2 cellular contexts compared by ENCODE assay signal in genomic region chr3:169722715-169723114, GRCh38.
TF ChIP-seq lines count a peak whose summit lies in the region.

No MANE protein-coding gene starts in this region.

TF ChIP-seq in HepG2, 621 proteins besides CTCF, POLR2A, EP300 and RAD21:
- TF ChIP-seq CBX5 (CRISPR knock-in tag; IDR thresholded peaks at IDR 0.05; ENCODE audit: borderline replicate concordance) (no peak), ATF7 (IDR thresholded peaks at IDR 0.05) (peak; percentile 92), ATF7 (CRISPR knock-in tag; IDR thresholded peaks at IDR 0.05) (no peak), CREB1 (IDR thresholded peaks at IDR 0.05) (peak; percentile 47; the same call in 1 of the 2 replicates), CREB1 (CRISPR knock-in tag; IDR thresholded peaks at IDR 0.05) (no peak)

TF ChIP-seq in endothelial cell of umbilical vein, 7 proteins besides CTCF, POLR2A, EP300 and RAD21:
- TF ChIP-seq GATA2 (IDR thresholded peaks at IDR 0.05; ENCODE audit: insufficient read depth, insufficient read length, low read depth, low read length) (no peak), JUN (IDR thresholded peaks at IDR 0.05; ENCODE audit: borderline replicate concordance, insufficient read depth, insufficient read length, low read depth) (peak; percentile 7)
TF ChIP-seq in endothelial cell of umbilical vein: peak in this region for 1.
